ENCODE assay signal across 2 cellular contexts in genomic region chr22:29787371-29787980, GRCh38.
A peak's percentile ranks its signal among the peaks of the same experiment; 100 is the strongest.
TF ChIP-seq lines count a peak whose summit lies in the region.

No MANE protein-coding gene starts in this region.

TF ChIP-seq in GM12878, 131 proteins besides CTCF, POLR2A, EP300 and RAD21:
- TF ChIP-seq ZNF274 (IDR thresholded peaks at IDR 0.05; ENCODE audit: insufficient read depth, insufficient read length): no peak
- TF ChIP-seq USF2 (IDR thresholded peaks at IDR 0.05; ENCODE audit: borderline replicate concordance, low read depth, low read length): no peak
- no peak for TF ChIP-seq STAT3 (IDR thresholded peaks at IDR 0.05; ENCODE audit: low read depth, low read length)
- no peak for TF ChIP-seq IRF3 (IDR thresholded peaks at IDR 0.05)
- no peak for TF ChIP-seq MXI1 (IDR thresholded peaks at IDR 0.05; ENCODE audit: low read depth, low read length)
- TF ChIP-seq CBFB (IDR thresholded peaks at IDR 0.05; ENCODE audit: low read depth): no peak

TF ChIP-seq in HepG2, 621 proteins besides CTCF, POLR2A, EP300 and RAD21 (continues in another document):
- TF ChIP-seq CEBPB (IDR thresholded peaks at IDR 0.05; ENCODE audit: borderline replicate concordance, low read depth, low read length) (peak; percentile 7; the same call in 1 of the 2 replicates), ZBTB38 (CRISPR knock-in tag; IDR thresholded peaks at IDR 0.05) (no peak), SOX6 (IDR thresholded peaks at IDR 0.05) (no peak), SOX6 (CRISPR knock-in tag; IDR thresholded peaks at IDR 0.05) (0 out of 2 replicates have a peak, but pooled peaks have one; percentile 29), SOX13 (IDR thresholded peaks at IDR 0.05) (no peak), SOX13 (CRISPR knock-in tag; conservative IDR thresholded peaks at IDR 0.05 in 1 of 2, IDR thresholded peaks at IDR 0.05 in 1 of 2) (peak in 1 of 2 experiments; percentile 49; a peak in 2 of 4 replicates), NR2F6 (IDR thresholded peaks at IDR 0.05) (peak; percentile 67; the same call in 1 of the 2 replicates), NR2F6 (CRISPR knock-in tag; IDR thresholded peaks at IDR 0.05) (no peak), EHMT2 (IDR thresholded peaks at IDR 0.05; ENCODE audit: borderline replicate concordance, low read depth, low read length) (no peak), AKAP8 (CRISPR knock-in tag; IDR thresholded peaks at IDR 0.05) (no peak), REPIN1 (CRISPR knock-in tag; IDR thresholded peaks at IDR 0.05; ENCODE audit: borderline replicate concordance, low read depth) (0 out of 2 replicates have a peak, but pooled peaks have one; percentile 17), FUBP1 (CRISPR knock-in tag; IDR thresholded peaks at IDR 0.05; ENCODE audit: borderline replicate concordance) (no peak), NR2F2 (IDR thresholded peaks at IDR 0.05; ENCODE audit: borderline replicate concordance, low read depth) (peak; percentile 43; the same call in 1 of the 2 replicates), U2AF2 (IDR thresholded peaks at IDR 0.05; ENCODE audit: low read depth, low read length) (no peak), TEAD3 (CRISPR knock-in tag; optimal IDR thresholded peaks at IDR 0.05; ENCODE audit: borderline replicate concordance) (peak; percentile 10), ZFY (CRISPR knock-in tag; IDR thresholded peaks at IDR 0.05) (peak; percentile 16; the same call in 1 of the 2 replicates), MEIS2 (CRISPR knock-in tag; IDR thresholded peaks at IDR 0.05) (peak; percentile 37; the same call in 1 of the 2 replicates), AGO2 (optimal IDR thresholded peaks at IDR 0.05; ENCODE audit: low read depth, low read length) (peak; percentile 40), TBL1XR1 (IDR thresholded peaks at IDR 0.05; ENCODE audit: borderline replicate concordance, low read length, partially characterized antibody) (no peak), CEBPG (CRISPR knock-in tag; IDR thresholded peaks at IDR 0.05) (0 out of 2 replicates have a peak, but pooled peaks have one; percentile 9), SP1 (IDR thresholded peaks at IDR 0.05) (no peak), SP1 (CRISPR knock-in tag; IDR thresholded peaks at IDR 0.05) (no peak), NFYB (CRISPR knock-in tag; IDR thresholded peaks at IDR 0.05) (no peak), ZNF143 (CRISPR knock-in tag; IDR thresholded peaks at IDR 0.05) (no peak), ZNF609 (CRISPR knock-in tag; IDR thresholded peaks at IDR 0.05; ENCODE audit: borderline replicate concordance) (peak; percentile 41; the same call in 1 of the 2 replicates), MAX (IDR thresholded peaks at IDR 0.05) (peak; percentile 45; the same call in 1 of the 2 replicates), ZNF646 (CRISPR knock-in tag; IDR thresholded peaks at IDR 0.05) (no peak), HOXD1 (CRISPR knock-in tag; IDR thresholded peaks at IDR 0.05) (peak; percentile 99), ZNF687 (CRISPR knock-in tag; IDR thresholded peaks at IDR 0.05) (peak; percentile 46), RERE (CRISPR knock-in tag; IDR thresholded peaks at IDR 0.05; ENCODE audit: low read depth) (peak; percentile 57; the same call in 1 of the 2 replicates), KAT8 (CRISPR knock-in tag; IDR thresholded peaks at IDR 0.05) (no peak)
